8 cellular contexts compared by ENCODE assay signal in genomic region chr10:92756233-92757065, GRCh38.
A peak's percentile ranks its signal among the peaks of the same experiment; 100 is the strongest.
DNase-seq lines count a peak whose midpoint lies in the region; ATAC-seq and TF ChIP-seq lines count a peak whose summit lies in the region.

No MANE protein-coding gene starts in this region.

- peaks cover 9% of the 10 kb centered on the region for H3K4me1 Mint-ChIP-seq in activated CD8-positive, alpha-beta T cell treated with anti-CD3 and anti-CD28 coated beads for 36 hours (ENCODE audit: low read depth)
- peaks cover 15% of the 10 kb centered on the region for H3K4me1 Mint-ChIP-seq in activated CD8-positive, alpha-beta T cell treated with anti-CD3 and anti-CD28 coated beads, Interleukin-2, amount 10 ng/mL, durations not matched to agents 7 days and 5 days (ENCODE audit: low read depth)

- peak overlapping the region; percentile 22 for H3K27ac ChIP-seq in substantia nigra (ENCODE audit: low read depth, low read length, poor library complexity, severe bottlenecking)

- peak; percentile 20 for ATAC-seq in activated CD8-positive, alpha-beta T cell treated with anti-CD3 and anti-CD28 coated beads for 36 hours
- ATAC-seq in activated CD8-positive, alpha-beta T cell treated with anti-CD3 and anti-CD28 coated beads, Interleukin-2, amount 10 ng/mL, durations not matched to agents 7 days and 5 days = no peak
- peak; percentile 85 for ATAC-seq in HG02870 (IDR thresholded peaks at IDR 0.05; ENCODE audit: unreplicated experiment)

- intact Hi-C loops in activated CD8-positive, alpha-beta T cell treated with anti-CD3 and anti-CD28 coated beads for 36 hours (cut with micrococcal nuclease) = no loop called here

- in situ Hi-C loops in G401 (cut with HindIII; ENCODE audit: low sequenced_read_pairs) = no loop called here

- no peak overlapping the region for H3K27ac Mint-ChIP-seq in activated CD8-positive, alpha-beta T cell treated with anti-CD3 and anti-CD28 coated beads for 36 hours
- H3K27ac Mint-ChIP-seq in activated CD8-positive, alpha-beta T cell treated with anti-CD3 and anti-CD28 coated beads, Interleukin-2, amount 10 ng/mL, durations not matched to agents 7 days and 5 days = no peak overlapping the region

- POLR2A ChIA-PET in activated CD8-positive, alpha-beta T cell treated with anti-CD3 and anti-CD28 coated beads for 36 hours (lab: Charles Lee) = interaction anchor here (0.6 kb wide), 1 partner anchor 338 kb away, joined by 3 read pairs; no protein-coding TSS in a partner anchor
- POLR2A ChIA-PET in activated CD8-positive, alpha-beta T cell treated with anti-CD3 and anti-CD28 coated beads, Interleukin-2, amount 10 ng/mL, durations not matched to agents 7 days and 5 days (lab: Charles Lee) = no interaction called here

- no peaks in the 10 kb centered on the region for H3K27me3 Mint-ChIP-seq in activated CD8-positive, alpha-beta T cell treated with anti-CD3 and anti-CD28 coated beads for 36 hours
- H3K27me3 Mint-ChIP-seq in activated CD8-positive, alpha-beta T cell treated with anti-CD3 and anti-CD28 coated beads, Interleukin-2, amount 10 ng/mL, durations not matched to agents 7 days and 5 days (ENCODE audit: low read depth) = peaks cover 14% of the 10 kb centered on the region

- H3K9me3 Mint-ChIP-seq in activated CD8-positive, alpha-beta T cell treated with anti-CD3 and anti-CD28 coated beads for 36 hours = no peaks in the 10 kb centered on the region
- H3K9me3 Mint-ChIP-seq in activated CD8-positive, alpha-beta T cell treated with anti-CD3 and anti-CD28 coated beads, Interleukin-2, amount 10 ng/mL, durations not matched to agents 7 days and 5 days (ENCODE audit: insufficient read depth) = no peaks in the 10 kb centered on the region

- no peaks in the 10 kb centered on the region for H3K36me3 Mint-ChIP-seq in activated CD8-positive, alpha-beta T cell treated with anti-CD3 and anti-CD28 coated beads for 36 hours (ENCODE audit: low read depth)
- no peaks in the 10 kb centered on the region for H3K36me3 Mint-ChIP-seq in activated CD8-positive, alpha-beta T cell treated with anti-CD3 and anti-CD28 coated beads, Interleukin-2, amount 10 ng/mL, durations not matched to agents 7 days and 5 days (ENCODE audit: low read depth)

- H3K4me3 Mint-ChIP-seq in activated CD8-positive, alpha-beta T cell treated with anti-CD3 and anti-CD28 coated beads for 36 hours = no peak overlapping the region
- no peak overlapping the region for H3K4me3 Mint-ChIP-seq in activated CD8-positive, alpha-beta T cell treated with anti-CD3 and anti-CD28 coated beads, Interleukin-2, amount 10 ng/mL, durations not matched to agents 7 days and 5 days

- CTCF ChIA-PET in activated CD8-positive, alpha-beta T cell treated with anti-CD3 and anti-CD28 coated beads for 36 hours (lab: Charles Lee) = interaction anchor here (0.7 to 1.7 kb wide), 2 partner anchors 46 to 231 kb away, joined by 3 read pairs; no protein-coding TSS in a partner anchor
- CTCF ChIA-PET in activated CD8-positive, alpha-beta T cell treated with anti-CD3 and anti-CD28 coated beads, Interleukin-2, amount 10 ng/mL, durations not matched to agents 7 days and 5 days (lab: Charles Lee) = interaction anchor here (0.8 to 2.1 kb wide), 2 partner anchors 23 to 86 kb away, joined by 3 to 6 read pairs; no protein-coding TSS in a partner anchor

- no peak for DNase-seq in activated CD8-positive, alpha-beta T cell treated with anti-CD3 and anti-CD28 coated beads for 36 hours
- no peak for DNase-seq in activated CD8-positive, alpha-beta T cell treated with anti-CD3 and anti-CD28 coated beads, Interleukin-2, amount 10 ng/mL, durations not matched to agents 7 days and 5 days
- DNase-seq in NCI-H460 (ENCODE audit: extremely low read depth, low read depth) = peak; percentile 84
- peak; percentile 64 for DNase-seq in germinal center (ENCODE audit: low spot score)
- no peak for DNase-seq in substantia nigra (lab: John Stamatoyannopoulos, UW)
- DNase-seq in G401 (ENCODE audit: low spot score) = no peak
- no peak for DNase-seq in AG20443 (ENCODE audit: low spot score)

- no peak for TF ChIP-seq CTCF in activated CD8-positive, alpha-beta T cell treated with anti-CD3 and anti-CD28 coated beads for 36 hours (IDR thresholded peaks at IDR 0.05)

Comparison
In these comparisons a context has a peak if more than half of its experiments do, and no peak if none do; other contexts are left out.
1. DNase-seq: peak in NCI-H460 (single experiment) and germinal center (single experiment); none in activated CD8-positive, alpha-beta T cell treated with anti-CD3 and anti-CD28 coated beads for 36 hours (single experiment), activated CD8-positive, alpha-beta T cell treated with anti-CD3 and anti-CD28 coated beads, Interleukin-2, amount 10 ng/mL, durations not matched to agents 7 days and 5 days (single experiment), substantia nigra (0 of 49), G401 (single experiment) and AG20443 (single experiment).